Comparison of ENCODE assay signal across 8 cellular contexts in the genomic region with DNA sequence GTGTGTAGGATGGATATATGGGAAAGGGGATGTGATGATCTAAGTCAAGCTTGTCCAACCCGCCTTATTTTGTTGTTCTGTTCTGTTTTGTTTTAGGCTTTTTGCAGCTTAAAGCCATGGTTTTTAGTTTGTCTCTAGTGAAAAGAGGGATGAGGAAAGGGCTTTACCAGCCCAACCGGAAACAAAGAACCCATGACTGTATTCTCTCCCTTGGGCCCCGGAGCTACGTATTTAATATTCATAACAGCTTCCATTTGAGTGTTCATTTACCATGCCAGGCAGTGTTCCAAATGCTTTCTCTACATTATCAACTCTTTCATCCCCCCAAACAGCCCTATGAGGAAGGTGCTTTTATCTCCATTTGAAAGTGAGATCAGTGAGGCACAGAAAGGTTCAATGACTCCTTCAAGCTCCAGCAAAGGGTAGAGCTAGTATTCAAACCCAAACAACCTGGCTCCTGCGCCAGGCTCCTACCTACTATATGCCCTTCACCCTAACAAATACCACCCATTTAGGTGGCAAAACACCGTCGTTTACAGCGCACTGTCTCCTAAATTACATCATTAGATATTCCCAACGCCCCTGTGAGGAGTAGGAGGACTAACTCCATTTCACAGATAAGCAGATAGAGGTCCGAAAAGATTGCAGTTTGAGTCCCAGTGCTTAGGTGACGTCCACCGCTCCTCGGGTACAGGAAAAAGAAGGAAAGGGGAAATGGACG. TPM values are rescaled to one million over a fixed set of nuclear protein-coding genes. Genes with fewer than 3 reads are reported as not detected.
A peak's percentile ranks its signal among the peaks of the same experiment; 100 is the strongest.
DNase-seq lines count a peak whose midpoint lies in the region; ATAC-seq and TF ChIP-seq lines count a peak whose summit lies in the region.

No MANE protein-coding gene starts in this region.

- H3K9me3 ChIP-seq in right atrium auricular region, result no peaks in the 10 kb centered on the region

- CTCF ChIA-PET in activated naive CD4-positive, alpha-beta T cell treated with anti-CD3 and anti-CD28 coated beads, Interleukin-2, amount 10 ng/mL, durations not matched to agents 7 days and 5 days (lab: Charles Lee), result interaction anchor here (1.2 to 2.2 kb wide), 5 partner anchors 8 to 377 kb away, joined by 3 to 7 read pairs (median 6); no protein-coding TSS in a partner anchor

- no peaks in the 10 kb centered on the region for H3K36me3 ChIP-seq in right atrium auricular region

- peaks cover 0 to 23% of the 10 kb centered on the region in 2 donors for H3K4me1 ChIP-seq in right atrium auricular region

- peak overlapping the region; percentile 90 for H3K27ac Mint-ChIP-seq in activated naive CD4-positive, alpha-beta T cell treated with anti-CD3 and anti-CD28 coated beads, Interleukin-2, amount 10 ng/mL, durations not matched to agents 7 days and 5 days

- peaks cover 33% of the 10 kb centered on the region for H3K36me3 Mint-ChIP-seq in activated naive CD4-positive, alpha-beta T cell treated with anti-CD3 and anti-CD28 coated beads, Interleukin-2, amount 10 ng/mL, durations not matched to agents 7 days and 5 days

- DNase-seq in EL (peak; percentile 38), right atrium auricular region (ENCODE audit: low spot score) (no peak), skeletal muscle cell (ENCODE audit: low read depth) (no peak), NCI-H446 (lab: John Stamatoyannopoulos, UW) (no peak)
- DNase-seq in activated naive CD4-positive, alpha-beta T cell treated with anti-CD3 and anti-CD28 coated beads, Interleukin-2, amount 10 ng/mL, durations not matched to agents 7 days and 5 days, result peak; percentile 23
- DNase-seq in activated CD8-positive, alpha-beta memory T cell treated with anti-CD3 and anti-CD28 coated beads, Interleukin-2, amount 50 U/mL, for 4 hours, result no peak

- ATAC-seq in HG03175 (IDR thresholded peaks at IDR 0.05; ENCODE audit: unreplicated experiment), result peak; percentile 9
- ATAC-seq in GM21360 (IDR thresholded peaks at IDR 0.05; ENCODE audit: unreplicated experiment), result no peak

- peaks cover 2% of the 10 kb centered on the region for H3K9me3 Mint-ChIP-seq in activated naive CD4-positive, alpha-beta T cell treated with anti-CD3 and anti-CD28 coated beads, Interleukin-2, amount 10 ng/mL, durations not matched to agents 7 days and 5 days

- H3K4me1 Mint-ChIP-seq in activated naive CD4-positive, alpha-beta T cell treated with anti-CD3 and anti-CD28 coated beads, Interleukin-2, amount 10 ng/mL, durations not matched to agents 7 days and 5 days, result peaks cover 49% of the 10 kb centered on the region

- no peaks in the 10 kb centered on the region for H3K27me3 Mint-ChIP-seq in activated naive CD4-positive, alpha-beta T cell treated with anti-CD3 and anti-CD28 coated beads, Interleukin-2, amount 10 ng/mL, durations not matched to agents 7 days and 5 days

- H3K27me3 ChIP-seq in right atrium auricular region, result no peaks in the 10 kb centered on the region

- H3K4me3 Mint-ChIP-seq in activated naive CD4-positive, alpha-beta T cell treated with anti-CD3 and anti-CD28 coated beads, Interleukin-2, amount 10 ng/mL, durations not matched to agents 7 days and 5 days, result peak overlapping the region; percentile 95

- H3K27ac ChIP-seq in right atrium auricular region, result peak overlapping the region; percentile 95 to 96

- peak overlapping the region; percentile 82 to 83 for H3K4me3 ChIP-seq in right atrium auricular region
- peak overlapping the region; percentile 73 for H3K4me3 ChIP-seq in skeletal muscle cell (ENCODE audit: low read depth, low read length)

- TF ChIP-seq CTCF in right atrium auricular region (IDR thresholded peaks at IDR 0.05), result no peak

RNA-seq across cellular contexts. Expression of a gene that starts 27.8 kb away (rescaled TPM):
- total RNA-seq in right atrium auricular region, result 10 to 100 TPM; 16.4 to 25.0 TPM

RNA-seq across cellular contexts. Expression of a gene that starts 43.7 kb away (rescaled TPM):
- total RNA-seq in right atrium auricular region, result under 1 TPM; 0.37 to 0.83 TPM

Comparison
In these comparisons a context has a peak if more than half of its experiments do, and no peak if none do; other contexts are left out.
1. DNase-seq: peak in EL (single experiment) and activated naive CD4-positive, alpha-beta T cell treated with anti-CD3 and anti-CD28 coated beads, Interleukin-2, amount 10 ng/mL, durations not matched to agents 7 days and 5 days (single experiment); none in right atrium auricular region (single experiment), skeletal muscle cell (single experiment), activated CD8-positive, alpha-beta memory T cell treated with anti-CD3 and anti-CD28 coated beads, Interleukin-2, amount 50 U/mL, for 4 hours (single experiment) and NCI-H446 (0 of 2).